16 cellular contexts compared by ENCODE assay signal in the genomic region with DNA sequence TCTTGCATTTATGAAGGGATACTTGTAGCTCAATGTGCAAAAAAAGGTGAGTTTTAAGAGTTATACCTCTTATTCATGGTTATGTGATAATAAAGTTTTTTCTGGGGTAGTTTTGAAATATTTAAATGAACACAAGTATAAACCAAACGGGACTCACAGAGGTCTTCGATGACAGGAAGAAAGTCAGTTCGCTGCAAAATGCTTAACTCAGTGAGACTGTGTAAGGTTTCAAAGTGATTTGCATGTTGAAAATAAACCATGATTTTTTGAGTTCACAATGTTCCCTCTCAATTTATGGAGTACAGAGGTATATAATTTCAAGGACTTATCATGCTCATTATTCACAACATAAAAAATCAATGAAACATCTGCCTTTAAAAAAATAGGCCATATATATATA. TPM values are rescaled to one million over a fixed set of nuclear protein-coding genes. Genes with fewer than 3 reads are reported as not detected.
DNase-seq lines count a peak whose midpoint lies in the region; ATAC-seq, FAIRE-seq and TF ChIP-seq lines count a peak whose summit lies in the region.
"Had no signal": no experiment of that assay in that cellular context is flagged by ENCODE, and none has a peak within 500 bp of the region (broad histone marks: within the 10 kb centered on the region; RNA-seq: fewer than 3 reads in every experiment).

No MANE protein-coding gene starts in this region.

- H3K4me1 Mint-ChIP-seq in activated CD4-positive, alpha-beta T cell treated with anti-CD3 and anti-CD28 coated beads, Interleukin-2, amount 10 ng/mL, durations not matched to agents 7 days and 5 days, result peaks cover 10% of the 10 kb centered on the region
- H3K4me1 Mint-ChIP-seq in nephron progenitor cell, result no peaks in the 10 kb centered on the region

- H3K9ac ChIP-seq in endothelial cell of umbilical vein (replicated peaks; ENCODE audit: extremely low read depth, insufficient read depth, low read length) (no peak overlapping the region), smooth muscle cell (ENCODE audit: low read depth) (no peak overlapping the region)

- no TSS peak for BruUV-seq in endothelial cell of umbilical vein (replicated peaks; lab: Mats Ljungman, UMichigan)

- dilution Hi-C loops in endothelial cell of umbilical vein (cut with MboI; ENCODE audit: extremely low pct_ligation_motif_present, low sequenced_read_pairs), result no loop called here

- H3K4me3 ChIP-seq in endothelial cell of umbilical vein (replicated peaks in 1 of 3; ENCODE audit: insufficient read depth in 1 of 3, low read depth in 1 of 3, low read length in 3 of 3) (peak overlapping the region in 1 of 3 experiments; percentile 13), smooth muscle cell (no peak overlapping the region)

- H4K20me1 ChIP-seq in endothelial cell of umbilical vein (replicated peaks; ENCODE audit: control insufficient read depth, extremely low read depth, insufficient read depth, low read length), result no peaks in the 10 kb centered on the region
- no peaks in the 10 kb centered on the region for H4K20me1 ChIP-seq in smooth muscle cell (ENCODE audit: low read depth)

- peaks cover 45% of the 10 kb centered on the region for H3K36me3 Mint-ChIP-seq in activated CD4-positive, alpha-beta T cell treated with anti-CD3 and anti-CD28 coated beads, Interleukin-2, amount 10 ng/mL, durations not matched to agents 7 days and 5 days (ENCODE audit: low read depth)
- peaks cover 42% of the 10 kb centered on the region for H3K36me3 Mint-ChIP-seq in nephron progenitor cell (ENCODE audit: low read depth)

- no peaks in the 10 kb centered on the region for H3K27me3 Mint-ChIP-seq in activated CD4-positive, alpha-beta T cell treated with anti-CD3 and anti-CD28 coated beads, Interleukin-2, amount 10 ng/mL, durations not matched to agents 7 days and 5 days
- H3K27me3 Mint-ChIP-seq in nephron progenitor cell (ENCODE audit: low read depth, poor library complexity), result no peaks in the 10 kb centered on the region
- H3K27me3 Mint-ChIP-seq: activated naive CD8-positive, alpha-beta T cell treated with anti-CD3 and anti-CD28 coated beads, Interleukin-2, amount 10 ng/mL, durations not matched to agents 7 days and 5 days; progenitor cell of endocrine pancreas had no signal

- CTCF ChIA-PET in activated CD4-positive, alpha-beta T cell treated with anti-CD3 and anti-CD28 coated beads, Interleukin-2, amount 10 ng/mL, durations not matched to agents 7 days and 5 days (lab: Charles Lee), result no interaction called here
- CTCF ChIA-PET in endothelial cell of umbilical vein (lab: Charles Lee), result interaction anchor here (0.7 to 1.2 kb wide), 5 partner anchors 10 to 870 kb away, joined by 3 to 4 read pairs (median 3); no protein-coding TSS in a partner anchor

- ATAC-seq in HG02798 (IDR thresholded peaks at IDR 0.05; ENCODE audit: poor library complexity, unreplicated experiment), result peak; percentile 57
- ATAC-seq: gastrocnemius medialis had no signal

- no peak for TF ChIP-seq POLR2A in endothelial cell of umbilical vein (IDR thresholded peaks at IDR 0.05; ENCODE audit: low read depth, low read length)

- H3K4me2 ChIP-seq in endothelial cell of umbilical vein (ENCODE audit: insufficient read depth, low read length) (peak overlapping the region; percentile 58), smooth muscle cell (peak overlapping the region; percentile 5)

- H3K36me3 ChIP-seq in endothelial cell of umbilical vein (ENCODE audit: control insufficient read depth in 2 of 2, extremely low read depth in 1 of 2, insufficient read depth in 2 of 2, low read length in 2 of 2) (peaks cover 0 to 5% of the 10 kb centered on the region in 2 experiments), smooth muscle cell (ENCODE audit: low read depth) (no peaks in the 10 kb centered on the region)
- H3K36me3 ChIP-seq: gastrocnemius medialis had no signal

- no peak overlapping the region for H2AFZ ChIP-seq in endothelial cell of umbilical vein (ENCODE audit: low read depth, low read length)
- H2AFZ ChIP-seq in smooth muscle cell (ENCODE audit: low read depth), result peak overlapping the region; percentile 2

- no peaks in the 10 kb centered on the region for H3K27me3 ChIP-seq in endothelial cell of umbilical vein (ENCODE audit: control insufficient read depth in 2 of 2, insufficient read depth in 2 of 2, low read length in 2 of 2)
- H3K27me3 ChIP-seq in smooth muscle cell (ENCODE audit: low read depth), result no peaks in the 10 kb centered on the region
- H3K27me3 ChIP-seq: gastrocnemius medialis had no signal

- 92% methylated on average over 3 of the region's 3 CpGs for WGBS in smooth muscle cell (ENCODE audit: low lambda C conversion rate)

- H3K4me3 Mint-ChIP-seq in activated CD4-positive, alpha-beta T cell treated with anti-CD3 and anti-CD28 coated beads, Interleukin-2, amount 10 ng/mL, durations not matched to agents 7 days and 5 days, result no peak overlapping the region
- H3K4me3 Mint-ChIP-seq in nephron progenitor cell, result no peak overlapping the region
- H3K4me3 Mint-ChIP-seq: activated naive CD8-positive, alpha-beta T cell treated with anti-CD3 and anti-CD28 coated beads, Interleukin-2, amount 10 ng/mL, durations not matched to agents 7 days and 5 days had no signal

- TF ChIP-seq CTCF in endothelial cell of umbilical vein (IDR thresholded peaks at IDR 0.05; ENCODE audit: extremely low read depth in 1 of 2, insufficient read depth in 1 of 2, low read depth in 1 of 2, low read length in 2 of 2) (no peak), smooth muscle cell (IDR thresholded peaks at IDR 0.05; ENCODE audit: borderline replicate concordance, insufficient read depth, poor library complexity, severe bottlenecking) (no peak), nephron progenitor cell (IDR thresholded peaks at IDR 0.05) (no peak)

- H3K9me3 ChIP-seq in endothelial cell of umbilical vein (replicated peaks; ENCODE audit: control insufficient read depth, insufficient read depth, low read length), result no peaks in the 10 kb centered on the region
- H3K9me3 ChIP-seq in smooth muscle cell (replicated peaks; ENCODE audit: low read depth), result no peaks in the 10 kb centered on the region
- H3K9me3 ChIP-seq: gastrocnemius medialis had no signal

- H3K9me3 Mint-ChIP-seq in activated CD4-positive, alpha-beta T cell treated with anti-CD3 and anti-CD28 coated beads, Interleukin-2, amount 10 ng/mL, durations not matched to agents 7 days and 5 days, result no peaks in the 10 kb centered on the region
- no peaks in the 10 kb centered on the region for H3K9me3 Mint-ChIP-seq in nephron progenitor cell
- H3K9me3 Mint-ChIP-seq: activated naive CD8-positive, alpha-beta T cell treated with anti-CD3 and anti-CD28 coated beads, Interleukin-2, amount 10 ng/mL, durations not matched to agents 7 days and 5 days had no signal

- no peaks in the 10 kb centered on the region for H3K9me1 ChIP-seq in endothelial cell of umbilical vein (replicated peaks; ENCODE audit: control insufficient read depth, extremely low read depth, insufficient read depth, low read length)

- FAIRE-seq in endothelial cell of umbilical vein (lab: Jason Lieb, UNC), result no peak
- FAIRE-seq: GM12892 had no signal

- H3K27ac Mint-ChIP-seq in activated CD4-positive, alpha-beta T cell treated with anti-CD3 and anti-CD28 coated beads, Interleukin-2, amount 10 ng/mL, durations not matched to agents 7 days and 5 days, result peak overlapping the region; percentile 64
- H3K27ac Mint-ChIP-seq in nephron progenitor cell, result no peak overlapping the region
- H3K27ac Mint-ChIP-seq: activated naive CD8-positive, alpha-beta T cell treated with anti-CD3 and anti-CD28 coated beads, Interleukin-2, amount 10 ng/mL, durations not matched to agents 7 days and 5 days had no signal

- H3K27ac ChIP-seq in endothelial cell of umbilical vein (ENCODE audit: insufficient read depth, low read depth, low read length) (no peak overlapping the region), smooth muscle cell (ENCODE audit: low read depth) (no peak overlapping the region)
- H3K27ac ChIP-seq: gastrocnemius medialis had no signal

- intact Hi-C loops in endothelial cell of umbilical vein (cut with micrococcal nuclease), result no loop called here

- H3F3A ChIP-seq in smooth muscle cell (ENCODE audit: low read depth), result no peaks in the 10 kb centered on the region

- no peak for DNase-seq in activated CD4-positive, alpha-beta T cell treated with anti-CD3 and anti-CD28 coated beads, Interleukin-2, amount 10 ng/mL, durations not matched to agents 7 days and 5 days
- DNase-seq in activated CD4-positive, alpha-beta T cell treated with anti-CD3 and anti-CD28 coated beads, Interleukin-2, amount 50 U/mL, for 48 hours, result no peak
- DNase-seq in endothelial cell of umbilical vein (ENCODE audit: low read depth, low spot score), result no peak
- no peak for DNase-seq in smooth muscle cell (lab: John Stamatoyannopoulos, UW; ENCODE audit: unreplicated experiment)
- DNase-seq in T-helper 1 cell, result no peak
- no peak for DNase-seq in nephron progenitor cell
- DNase-seq in D341Med (ENCODE audit: low spot score), result no peak
- DNase-seq: activated CD4-positive, alpha-beta T cell treated with anti-CD3 and anti-CD28 coated beads, Interleukin-2, amount 50 U/mL, for 4 hours; activated naive CD8-positive, alpha-beta T cell treated with anti-CD3 and anti-CD28 coated beads, Interleukin-2, amount 10 ng/mL, durations not matched to agents 7 days and 5 days; DMS53; gastrocnemius medialis; stimulated activated CD4-positive, alpha-beta T cell treated with anti-CD3 and anti-CD28 coated beads, Interleukin-4, amount 100 ng/mL, for 1 hour had no signal

- POLR2A ChIA-PET in activated CD4-positive, alpha-beta T cell treated with anti-CD3 and anti-CD28 coated beads, Interleukin-2, amount 10 ng/mL, durations not matched to agents 7 days and 5 days (lab: Charles Lee), result no interaction called here
- POLR2A ChIA-PET in endothelial cell of umbilical vein (lab: Charles Lee), result no interaction called here

- H3K4me1 ChIP-seq in endothelial cell of umbilical vein (ENCODE audit: control insufficient read depth, extremely low read depth, insufficient read depth, low read length) (peaks cover 12% of the 10 kb centered on the region), smooth muscle cell (ENCODE audit: low read depth) (no peaks in the 10 kb centered on the region)

- H3K79me2 ChIP-seq in endothelial cell of umbilical vein (ENCODE audit: control insufficient read depth, insufficient read depth, low read length) (no peaks in the 10 kb centered on the region), smooth muscle cell (ENCODE audit: low read depth) (no peaks in the 10 kb centered on the region)

RNA-seq across cellular contexts. Expression of a gene that starts 36.3 kb away (rescaled TPM):
- total RNA-seq in activated CD4-positive, alpha-beta T cell treated with anti-CD3 and anti-CD28 coated beads, Interleukin-2, amount 10 ng/mL, durations not matched to agents 7 days and 5 days, result under 1 TPM; 0.15 to 0.21 TPM
- total RNA-seq in endothelial cell of umbilical vein (0.14 and 0.27 TPM in 2 replicates), smooth muscle cell (0.18 TPM in 1 of 2 replicates, not detected in the other)
- polyA plus RNA-seq in endothelial cell of umbilical vein (not detected in 2 replicates), smooth muscle cell (not detected in 2 replicates)
- polyA plus RNA-seq in endothelial cell of umbilical vein (2011; cell fraction: cytosol; rRNA removed), result 0.01 and 0.03 TPM in 2 replicates
- polyA plus RNA-seq in endothelial cell of umbilical vein (2011; cell fraction: nucleus; rRNA removed), result 0.14 and 0.26 TPM in 2 replicates
- 0.15 and 0.28 TPM in 2 replicates for polyA plus RNA-seq in endothelial cell of umbilical vein (2012)
- not detected in 2 replicates for polyA minus RNA-seq in endothelial cell of umbilical vein
- not detected for polyA minus RNA-seq in endothelial cell of umbilical vein (2011; cell fraction: cytosol; rRNA and poly(A)+ RNA removed)
- polyA minus RNA-seq in endothelial cell of umbilical vein (2011; cell fraction: nucleus; rRNA and poly(A)+ RNA removed), result 0.14 and 0.24 TPM in 2 replicates
- total RNA-seq: subcutaneous adipose tissue had no signal

RNA-seq across cellular contexts. Expression of a gene that starts 42.5 kb away (rescaled TPM):
- 10 to 100 TPM; 57.5 to 62.4 TPM for total RNA-seq in activated CD4-positive, alpha-beta T cell treated with anti-CD3 and anti-CD28 coated beads, Interleukin-2, amount 10 ng/mL, durations not matched to agents 7 days and 5 days
- total RNA-seq in endothelial cell of umbilical vein, result 28.7 and 33.7 TPM in 2 replicates
- polyA plus RNA-seq in endothelial cell of umbilical vein, result 6.2 and 9.4 TPM in 2 replicates
- 11.6 and 11.9 TPM in 2 replicates for polyA plus RNA-seq in endothelial cell of umbilical vein (2011; cell fraction: cytosol; rRNA removed)
- 24.6 and 29.6 TPM in 2 replicates for polyA plus RNA-seq in endothelial cell of umbilical vein (2011; cell fraction: nucleus; rRNA removed)
- 9.1 and 24.1 TPM in 2 replicates for polyA plus RNA-seq in endothelial cell of umbilical vein (2012)
- 41.9 and 58.0 TPM in 2 replicates for polyA minus RNA-seq in endothelial cell of umbilical vein
- polyA minus RNA-seq in endothelial cell of umbilical vein (2011; cell fraction: cytosol; rRNA and poly(A)+ RNA removed), result 13.5 TPM
- polyA minus RNA-seq in endothelial cell of umbilical vein (2011; cell fraction: nucleus; rRNA and poly(A)+ RNA removed), result 50.3 and 93.8 TPM in 2 replicates
- 5.9 and 7.4 TPM in 2 replicates for total RNA-seq in smooth muscle cell
- 3.3 and 4.3 TPM in 2 replicates for polyA plus RNA-seq in smooth muscle cell

RNA-seq across cellular contexts. Expression of a gene that starts 42.8 kb away (rescaled TPM):
- 10 to 100 TPM; 13.0 to 13.8 TPM for total RNA-seq in activated CD4-positive, alpha-beta T cell treated with anti-CD3 and anti-CD28 coated beads, Interleukin-2, amount 10 ng/mL, durations not matched to agents 7 days and 5 days
- total RNA-seq in endothelial cell of umbilical vein, result 6.5 and 7.1 TPM in 2 replicates
- polyA plus RNA-seq in endothelial cell of umbilical vein, result 1.6 and 1.9 TPM in 2 replicates
- 2.3 and 2.5 TPM in 2 replicates for polyA plus RNA-seq in endothelial cell of umbilical vein (2011; cell fraction: cytosol; rRNA removed)
- 9.3 and 11.8 TPM in 2 replicates for polyA plus RNA-seq in endothelial cell of umbilical vein (2011; cell fraction: nucleus; rRNA removed)
- 3.2 and 4.6 TPM in 2 replicates for polyA plus RNA-seq in endothelial cell of umbilical vein (2012)
- 2.9 and 5.3 TPM in 2 replicates for polyA minus RNA-seq in endothelial cell of umbilical vein
- 1.1 TPM for polyA minus RNA-seq in endothelial cell of umbilical vein (2011; cell fraction: cytosol; rRNA and poly(A)+ RNA removed)
- 6.2 and 10.8 TPM in 2 replicates for polyA minus RNA-seq in endothelial cell of umbilical vein (2011; cell fraction: nucleus; rRNA and poly(A)+ RNA removed)
- 13.8 and 15.4 TPM in 2 replicates for total RNA-seq in smooth muscle cell
- polyA plus RNA-seq in smooth muscle cell, result 5.2 and 6.2 TPM in 2 replicates
